In genomic region chr5:179061025-179061424, GRCh38 we compare ENCODE assay signal across 8 cellular contexts. TPM values are rescaled to one million over a fixed set of nuclear protein-coding genes. Genes with fewer than 3 reads are reported as not detected.
DNase-seq lines count a peak whose midpoint lies in the region; ATAC-seq and TF ChIP-seq lines count a peak whose summit lies in the region.

No MANE protein-coding gene starts in this region.

- peaks cover 0 to 39% (median 37%) of the 10 kb centered on the region in 4 donors for H3K36me3 ChIP-seq in stomach

- no peaks in the 10 kb centered on the region for H3K27me3 ChIP-seq in stomach

- H3K27ac ChIP-seq in stomach = peak overlapping the region in 2 of 5 donors; percentile 77 to 87

- H3K36me3 Mint-ChIP-seq in brain = peaks cover 58% of the 10 kb centered on the region

- peak overlapping the region; percentile 86 to 94 (median 90) for H3K4me3 Mint-ChIP-seq in brain

- DNase-seq in LNCaP clone FGC (ENCODE audit: low read depth) = no peak
- DNase-seq in lower leg skin (ENCODE audit: low spot score in 2 of 2) = no peak
- DNase-seq in stomach = no peak
- no peak for DNase-seq in DMS 273 (lab: John Stamatoyannopoulos, UW; ENCODE audit: unreplicated experiment)

- peaks cover 34% of the 10 kb centered on the region for H3K4me1 Mint-ChIP-seq in brain

- intact Hi-C loops in lower leg skin (cut with DNase I; ENCODE audit: low total_unique reads) (no loop called here), stomach (cut with DNase I; ENCODE audit: low total_unique reads) (no loop called here)

- H3K27me3 Mint-ChIP-seq in brain = peaks cover 15% of the 10 kb centered on the region

- 71 to 73% methylated on average over 10 to 19 of the region's 19 CpGs for WGBS in lower leg skin, 2 donors
- WGBS in stomach, 5 donors = 79 to 89% (median 82%) methylated on average over 12 to 19 of the region's 19 CpGs

- peak overlapping the region in 4 of 5 experiments; percentile 44 to 97 (median 70) for H3K27ac Mint-ChIP-seq in brain

- H3K9me3 Mint-ChIP-seq in brain = peaks cover 59 to 70% (median 68%) of the 10 kb centered on the region in 5 experiments

- TF ChIP-seq POLR2A in lower leg skin (IDR thresholded peaks at IDR 0.05) (no peak), stomach (IDR thresholded peaks at IDR 0.05) (no peak)

- H3K4me3 ChIP-seq in LNCaP clone FGC (ENCODE audit: low read depth, low read length) (peak overlapping the region; percentile 72), lower leg skin (ENCODE audit: low read depth, poor library complexity, severe bottlenecking) (peak overlapping the region; percentile 72), stomach (peak overlapping the region; percentile 81 to 96 (median 90))

- H3K4me1 ChIP-seq in stomach = peaks cover 11 to 23% (median 19%) of the 10 kb centered on the region in 4 donors

- TF ChIP-seq CTCF in LNCaP clone FGC (IDR thresholded peaks at IDR 0.05; ENCODE audit: control insufficient read depth, extremely low read depth, insufficient read depth) (no peak), brain (conservative IDR thresholded peaks at IDR 0.05) (no peak), lower leg skin (IDR thresholded peaks at IDR 0.05) (no peak), stomach (IDR thresholded peaks at IDR 0.05) (no peak)

- TF ChIP-seq EP300 in stomach (IDR thresholded peaks at IDR 0.05) = no peak

- no peak for ATAC-seq in GM21360 (IDR thresholded peaks at IDR 0.05; ENCODE audit: unreplicated experiment)
- no peak for ATAC-seq in GM19397 (IDR thresholded peaks at IDR 0.05; ENCODE audit: unreplicated experiment)
- no peak for ATAC-seq in GM21390 (IDR thresholded peaks at IDR 0.05; ENCODE audit: unreplicated experiment)

- peaks cover 3 to 38% (median 20%) of the 10 kb centered on the region in 4 donors for H3K9me3 ChIP-seq in stomach

RNA-seq across cellular contexts. Expression of gene ZNF354C, which starts 0.9 kb away (rescaled TPM):
- 1.8 TPM for polyA plus RNA-seq in brain (ENCODE audit: insufficient read depth, low read depth, low replicate concordance)
- total RNA-seq in lower leg skin = 1 to 10 TPM; 1.3 to 3.4 (median 2.0) TPM
- 10 to 100 TPM in 2 of 5 donors, 1 to 10 TPM in 2, not detected in 1; 1.3 to 13.6 (median 7.7) TPM for total RNA-seq in stomach
- polyA plus RNA-seq in stomach = 1 to 10 TPM in 2 of 3 donors, under 1 TPM in 1; 0.92 to 1.2 (median 1.1) TPM

RNA-seq across cellular contexts. Expression of gene ZNF879, which starts 37.4 kb away (rescaled TPM):
- polyA plus RNA-seq in brain (ENCODE audit: insufficient read depth, low read depth, low replicate concordance) (0.76 TPM), stomach (1 to 10 TPM in 1 of 3 donors, under 1 TPM in 2; 0.76 to 1.9 (median 0.81) TPM)
- total RNA-seq in lower leg skin (1 to 10 TPM in 3 of 4 donors, under 1 TPM in 1; 0.84 to 8.4 (median 2.7) TPM), stomach (10 to 100 TPM in 1 of 5 donors, 1 to 10 TPM in 4; 1.8 to 18.7 (median 6.4) TPM)
